Comparison of ENCODE assay signal across 19 cellular contexts in genomic region chr3:112061152-112061551, GRCh38. TPM values are rescaled to one million over a fixed set of nuclear protein-coding genes. Genes with fewer than 3 reads are reported as not detected.
A peak's percentile ranks its signal among the peaks of the same experiment; 100 is the strongest.
DNase-seq lines count a peak whose midpoint lies in the region; ATAC-seq, FAIRE-seq and TF ChIP-seq lines count a peak whose summit lies in the region.
"Had no signal": no experiment of that assay in that cellular context is flagged by ENCODE, and none has a peak within 500 bp of the region (broad histone marks: within the 10 kb centered on the region; RNA-seq: fewer than 3 reads in every experiment).

No MANE protein-coding gene starts in this region.

- no peak for DNase-seq in A549 (ENCODE audit: low read depth in 1 of 2, low spot score in 1 of 2)
- DNase-seq in HS-27A (ENCODE audit: low read depth): peak; percentile 40
- peak; percentile 53 to 70 for DNase-seq in cardiac fibroblast (ENCODE audit: low read depth in 2 of 2)
- peak; percentile 59 for DNase-seq in kidney tubule cell (ENCODE audit: low spot score)
- DNase-seq in stimulated activated CD4-positive, alpha-beta T cell treated with anti-CD3 and anti-CD28 coated beads, Interleukin-15, amount 100 ng/mL, for 24 hours: no peak
- DNase-seq: activated effector memory CD4-positive, alpha-beta T cell treated with anti-CD3 and anti-CD28 coated beads, Interleukin-2, amount 50 U/mL, for 16 hours; GDM1; left ventricle myocardium inferior; NCI-H2029 treated with DMSO at 0.1 percent for 48 hours; NCI-H510A treated with DMSO at 0.1 percent for 48 hours; pancreas; small intestine had no signal

- ATAC-seq in A549: no peak
- no peak for ATAC-seq in GM18909 (IDR thresholded peaks at IDR 0.05; ENCODE audit: poor library complexity, unreplicated experiment)
- ATAC-seq in GM21381 (IDR thresholded peaks at IDR 0.05; ENCODE audit: unreplicated experiment): no peak
- ATAC-seq in GM18505 (IDR thresholded peaks at IDR 0.05; ENCODE audit: unreplicated experiment): no peak
- ATAC-seq: HCT116; stimulated activated effector memory CD8-positive, alpha-beta T cell treated with anti-CD3 and anti-CD28 coated beads, Interleukin-12 subunit alpha, Interleukin-12 subunit beta, amount 100 ng/mL, for 72 hours had no signal

- H3K9me3 ChIP-seq in A549: no peaks in the 10 kb centered on the region
- H3K9me3 ChIP-seq: left ventricle myocardium inferior, pancreas, tibial nerve had no signal

- H3K27ac ChIP-seq in A549: no peak overlapping the region
- H3K27ac ChIP-seq: left ventricle myocardium inferior, pancreas, tibial nerve had no signal

- CTCF ChIA-PET in A549 (lab: Yijun Ruan, JAX): no interaction called here

- peak overlapping the region; percentile 15; the same call in 2 of the 3 replicates for H3K4me2 ChIP-seq in A549

- peaks cover 15% of the 10 kb centered on the region for H3K4me1 ChIP-seq in A549
- H3K4me1 ChIP-seq: left ventricle myocardium inferior, pancreas, tibial nerve had no signal

- no peak for TF ChIP-seq EP300 in A549 (IDR thresholded peaks at IDR 0.05)

- POLR2A ChIA-PET in A549 (lab: Yijun Ruan, JAX): no interaction called here

- no peak for FAIRE-seq in A549 (lab: Jason Lieb, UNC)
- FAIRE-seq: A204.1 had no signal

- TF ChIP-seq POLR2A in A549 (IDR thresholded peaks at IDR 0.05; ENCODE audit: low read length): no peak
- no peak for TF ChIP-seq POLR2A in GM18505 (IDR thresholded peaks at IDR 0.05; ENCODE audit: borderline replicate concordance, extremely low read depth, insufficient read depth, insufficient read length)

- TF ChIP-seq RAD21 in A549 (conservative IDR thresholded peaks at IDR 0.05 in 1 of 2, IDR thresholded peaks at IDR 0.05 in 1 of 2): no peak

- 46% methylated on average over 3 of the region's 3 CpGs for WGBS in A549 (ENCODE audit: missing lambda C conversion rate)

- H3K4me3 ChIP-seq in A549: no peak overlapping the region
- no peak overlapping the region for H3K4me3 ChIP-seq in cardiac fibroblast (replicated peaks in 1 of 2; ENCODE audit: low read depth in 2 of 2, low read length in 2 of 2)
- H3K4me3 ChIP-seq: left ventricle myocardium inferior, pancreas, tibial nerve had no signal

- no peak for TF ChIP-seq CTCF in A549 (IDR thresholded peaks at IDR 0.05)
- TF ChIP-seq CTCF in cardiac fibroblast (IDR thresholded peaks at IDR 0.05; ENCODE audit: low read depth, low read length): no peak

TF ChIP-seq in A549, 52 proteins besides CTCF, POLR2A, EP300 and RAD21:
- no peak for TF ChIP-seq FOSB (CRISPR knock-in tag; IDR thresholded peaks at IDR 0.05)
TF ChIP-seq in A549: peak in this region for 0.

RNA-seq across cellular contexts. Expression of gene C3orf52, which starts 25.0 kb away (rescaled TPM):
- polyA plus RNA-seq in A549 (2011; rRNA removed) (10.3 and 11.5 TPM in 2 replicates), A549 (2017; fragmentation: RNase III; extraction: RNeasy Plus Mini Kit Qiagen cat#74134 plus additional on column Dnase treatment) (7.0 to 7.7 TPM (median 7.5 TPM) in 3 replicates)
- polyA plus RNA-seq in A549 (2012; cell fraction: cytosol; rRNA removed): 3.3 and 3.8 TPM in 2 replicates
- 3.2 and 9.3 TPM in 2 replicates for polyA plus RNA-seq in A549 (2012; cell fraction: nucleus; rRNA removed)
- polyA minus RNA-seq in A549 (2011; rRNA and poly(A)+ RNA removed): 11.5 and 14.5 TPM in 2 replicates

RNA-seq across cellular contexts. Expression of gene TMPRSS7, which starts 26.6 kb away (rescaled TPM):
- polyA plus RNA-seq in A549 (2011; rRNA removed) (0.04 TPM in 2 replicates), A549 (2017; fragmentation: RNase III; extraction: RNeasy Plus Mini Kit Qiagen cat#74134 plus additional on column Dnase treatment) (0.05 to 0.09 TPM (median 0.05 TPM) in 3 replicates)
- 0.03 and 0.06 TPM in 2 replicates for polyA plus RNA-seq in A549 (2012; cell fraction: cytosol; rRNA removed)
- polyA plus RNA-seq in A549 (2012; cell fraction: nucleus; rRNA removed): 0.04 TPM in 1 of 2 replicates, not detected in the other
- 0.10 TPM in 1 of 2 replicates, not detected in the other for polyA minus RNA-seq in A549 (2011; rRNA and poly(A)+ RNA removed)
- polyA plus RNA-seq: pancreas had no signal

Comparison
In these comparisons a context has a peak if more than half of its experiments do, and no peak if none do; other contexts are left out.
1. DNase-seq: peak in HS-27A (single experiment), cardiac fibroblast (2 of 2) and kidney tubule cell (single experiment); none in A549 (0 of 2) and stimulated activated CD4-positive, alpha-beta T cell treated with anti-CD3 and anti-CD28 coated beads, Interleukin-15, amount 100 ng/mL, for 24 hours (single experiment).